Comparison of ENCODE assay signal across 17 cellular contexts in genomic region chr4:169925678-169926077, GRCh38.
A peak's percentile ranks its signal among the peaks of the same experiment; 100 is the strongest.
DNase-seq lines count a peak whose midpoint lies in the region; ATAC-seq and TF ChIP-seq lines count a peak whose summit lies in the region.
"Had no signal": no experiment of that assay in that cellular context is flagged by ENCODE, and none has a peak within 500 bp of the region (broad histone marks: within the 10 kb centered on the region; RNA-seq: fewer than 3 reads in every experiment).

No MANE protein-coding gene starts in this region.

- H3K9me3 ChIP-seq in trophoblast cell (ENCODE audit: insufficient read depth, low read depth, low read length) (no peaks in the 10 kb centered on the region), Caco-2 (no peaks in the 10 kb centered on the region)
- H3K9me3 ChIP-seq: BLaER1 had no signal

- no peak overlapping the region for H3K23ac ChIP-seq in trophoblast cell (ENCODE audit: low read length)

- H2AFZ ChIP-seq in trophoblast cell (ENCODE audit: insufficient read depth, low read length, poor library complexity): no peak overlapping the region

- H2BK12ac ChIP-seq in trophoblast cell (ENCODE audit: low read length): peak overlapping the region; percentile 64

- H3K27me3 ChIP-seq in trophoblast cell (ENCODE audit: insufficient read depth, low read length) (no peaks in the 10 kb centered on the region), Caco-2 (replicated peaks; ENCODE audit: control insufficient read depth, insufficient read depth, low read length) (no peaks in the 10 kb centered on the region; the same call in 1 of the 2 replicates)
- H3K27me3 ChIP-seq: BLaER1 had no signal

- peaks cover 2% of the 10 kb centered on the region for H3K27me3 Mint-ChIP-seq in Caco-2 (ENCODE audit: insufficient read depth, unreplicated experiment)

- WGBS in trophoblast cell (ENCODE audit: extremely low coverage, insufficient coverage, insufficient read length): no CpG with 5 or more reads among the region's 4 CpGs

- peak; percentile 13 for DNase-seq in RPMI7951 (ENCODE audit: low read depth)
- peak; percentile 7 for DNase-seq in fibroblast of the aortic adventitia (ENCODE audit: low read depth)
- DNase-seq in trophoblast cell: no peak
- no peak for DNase-seq in SKM-1 (lab: John Stamatoyannopoulos, UW; ENCODE audit: unreplicated experiment)
- no peak for DNase-seq in Caco-2
- no peak for DNase-seq in stimulated activated naive CD4-positive, alpha-beta T cell treated with Interleukin-2 at 50 U/mL for 16 hours (lab: John Stamatoyannopoulos, UW)
- DNase-seq: ACHN; Calu3; CD4-positive, alpha-beta memory T cell; DMS79 treated with DMSO at 0.1 percent for 48 hours; GF-D8; H9; KG1 had no signal

- H3K27ac ChIP-seq in trophoblast cell (ENCODE audit: low read depth, low read length): no peak overlapping the region
- H3K27ac ChIP-seq: BLaER1 had no signal

- POLR2A ChIA-PET in Caco-2 (lab: Charles Lee): no interaction called here

- H2BK5ac ChIP-seq in trophoblast cell (ENCODE audit: low read depth, low read length, poor library complexity): no peak overlapping the region

- intact Hi-C loops in Caco-2 (cut with micrococcal nuclease; ENCODE audit: unreplicated experiment): no loop called here

- H2AK5ac ChIP-seq in trophoblast cell (ENCODE audit: low read length): no peak overlapping the region

- H4K8ac ChIP-seq in trophoblast cell (ENCODE audit: low read depth, low read length): no peak overlapping the region

- no peaks in the 10 kb centered on the region for H3K9me3 Mint-ChIP-seq in Caco-2 (ENCODE audit: unreplicated experiment)

- CTCF ChIA-PET in Caco-2 (lab: Charles Lee): no interaction called here

- no peak overlapping the region for H3K4me2 ChIP-seq in trophoblast cell (ENCODE audit: low read length)
- H3K4me2 ChIP-seq: BLaER1 had no signal

- H3K4me3 ChIP-seq in fibroblast of the aortic adventitia (ENCODE audit: low read depth, low read length): no peak overlapping the region
- H3K4me3 ChIP-seq in trophoblast cell (ENCODE audit: low read depth, low read length): no peak overlapping the region
- H3K4me3 ChIP-seq in Caco-2 (ENCODE audit: low read depth, low read length): no peak overlapping the region
- H3K4me3 ChIP-seq: BLaER1 had no signal

- BruUV-seq in Caco-2 (replicated peaks; lab: Mats Ljungman, UMichigan): no TSS peak

- no peak for TF ChIP-seq CTCF in fibroblast of the aortic adventitia (IDR thresholded peaks at IDR 0.05; ENCODE audit: insufficient read depth, low read length)
- no peak for TF ChIP-seq CTCF in Caco-2 (IDR thresholded peaks at IDR 0.05; ENCODE audit: insufficient read depth in 1 of 2, low read depth in 1 of 2, low read length in 1 of 2, severe bottlenecking in 1 of 2, unreplicated experiment in 1 of 2)

- H3K4me1 ChIP-seq in trophoblast cell (ENCODE audit: control insufficient read depth in 1 of 2, insufficient read depth in 2 of 2, low read length in 2 of 2) (peaks cover 4 to 8% of the 10 kb centered on the region in 2 experiments), Caco-2 (no peaks in the 10 kb centered on the region)
- H3K4me1 ChIP-seq: BLaER1 had no signal

- H3K27ac Mint-ChIP-seq in Caco-2 (ENCODE audit: unreplicated experiment): no peak overlapping the region
- H3K27ac Mint-ChIP-seq: CD14-positive monocyte; CD4-positive, alpha-beta memory T cell had no signal

- no peak overlapping the region for H4K12ac ChIP-seq in trophoblast cell (ENCODE audit: low read depth, low read length)

- peak overlapping the region; percentile 14 for H4K91ac ChIP-seq in trophoblast cell (ENCODE audit: low read depth, low read length)

- no peak overlapping the region for H3K18ac ChIP-seq in trophoblast cell (ENCODE audit: low read length)

- peak overlapping the region; percentile 13 for H2BK120ac ChIP-seq in trophoblast cell (ENCODE audit: insufficient read depth, low read length, poor library complexity)

- no peak overlapping the region for H3K4me3 Mint-ChIP-seq in Caco-2 (ENCODE audit: unreplicated experiment)
- H3K4me3 Mint-ChIP-seq: CD14-positive monocyte; CD4-positive, alpha-beta memory T cell; H9 had no signal

- no peak overlapping the region for H3K14ac ChIP-seq in trophoblast cell (ENCODE audit: low read length)

- ATAC-seq in GM21825 (IDR thresholded peaks at IDR 0.05; ENCODE audit: unreplicated experiment): no peak
- ATAC-seq: HepG2 had no signal

- H3K4ac ChIP-seq in trophoblast cell (ENCODE audit: low read depth, low read length): no peak overlapping the region

- no peak overlapping the region for H3K9ac ChIP-seq in trophoblast cell (ENCODE audit: low read length)
- H3K9ac ChIP-seq: BLaER1 had no signal

- H3K36me3 ChIP-seq in trophoblast cell (ENCODE audit: control insufficient read depth in 1 of 2, insufficient read depth in 2 of 2, low read length in 2 of 2) (no peaks in the 10 kb centered on the region), Caco-2 (ENCODE audit: control insufficient read depth, insufficient read depth, low read length) (no peaks in the 10 kb centered on the region)
- H3K36me3 ChIP-seq: BLaER1 had no signal

- peaks cover 2% of the 10 kb centered on the region for H3K79me2 ChIP-seq in trophoblast cell (ENCODE audit: control insufficient read depth, insufficient read depth, low read length, poor library complexity)

- H3K36me3 Mint-ChIP-seq in Caco-2 (ENCODE audit: insufficient read depth, unreplicated experiment): no peaks in the 10 kb centered on the region
- H3K36me3 Mint-ChIP-seq: CD14-positive monocyte; CD4-positive, alpha-beta memory T cell had no signal

- H3K79me1 ChIP-seq in trophoblast cell (ENCODE audit: low read length): peaks cover 6% of the 10 kb centered on the region

- H3K4me1 Mint-ChIP-seq in Caco-2 (ENCODE audit: low read depth, unreplicated experiment): no peaks in the 10 kb centered on the region
- H3K4me1 Mint-ChIP-seq: CD14-positive monocyte; CD4-positive, alpha-beta memory T cell had no signal

Comparison
In these comparisons a context has a peak if more than half of its experiments do, and no peak if none do; other contexts are left out.
1. DNase-seq: peak in RPMI7951 (single experiment) and fibroblast of the aortic adventitia (single experiment); none in trophoblast cell (0 of 2), SKM-1 (single experiment), Caco-2 (0 of 2) and stimulated activated naive CD4-positive, alpha-beta T cell treated with Interleukin-2 at 50 U/mL for 16 hours (single experiment).